ENCODE assay signal across 2 cellular contexts in genomic region chr22:35018995-35019394, GRCh38.
TF ChIP-seq lines count a peak whose summit lies in the region.

No MANE protein-coding gene starts in this region.

TF ChIP-seq in HEK293, 187 proteins besides CTCF, POLR2A, EP300 and RAD21 (continued from another document):
- TF ChIP-seq, protein P1, sequence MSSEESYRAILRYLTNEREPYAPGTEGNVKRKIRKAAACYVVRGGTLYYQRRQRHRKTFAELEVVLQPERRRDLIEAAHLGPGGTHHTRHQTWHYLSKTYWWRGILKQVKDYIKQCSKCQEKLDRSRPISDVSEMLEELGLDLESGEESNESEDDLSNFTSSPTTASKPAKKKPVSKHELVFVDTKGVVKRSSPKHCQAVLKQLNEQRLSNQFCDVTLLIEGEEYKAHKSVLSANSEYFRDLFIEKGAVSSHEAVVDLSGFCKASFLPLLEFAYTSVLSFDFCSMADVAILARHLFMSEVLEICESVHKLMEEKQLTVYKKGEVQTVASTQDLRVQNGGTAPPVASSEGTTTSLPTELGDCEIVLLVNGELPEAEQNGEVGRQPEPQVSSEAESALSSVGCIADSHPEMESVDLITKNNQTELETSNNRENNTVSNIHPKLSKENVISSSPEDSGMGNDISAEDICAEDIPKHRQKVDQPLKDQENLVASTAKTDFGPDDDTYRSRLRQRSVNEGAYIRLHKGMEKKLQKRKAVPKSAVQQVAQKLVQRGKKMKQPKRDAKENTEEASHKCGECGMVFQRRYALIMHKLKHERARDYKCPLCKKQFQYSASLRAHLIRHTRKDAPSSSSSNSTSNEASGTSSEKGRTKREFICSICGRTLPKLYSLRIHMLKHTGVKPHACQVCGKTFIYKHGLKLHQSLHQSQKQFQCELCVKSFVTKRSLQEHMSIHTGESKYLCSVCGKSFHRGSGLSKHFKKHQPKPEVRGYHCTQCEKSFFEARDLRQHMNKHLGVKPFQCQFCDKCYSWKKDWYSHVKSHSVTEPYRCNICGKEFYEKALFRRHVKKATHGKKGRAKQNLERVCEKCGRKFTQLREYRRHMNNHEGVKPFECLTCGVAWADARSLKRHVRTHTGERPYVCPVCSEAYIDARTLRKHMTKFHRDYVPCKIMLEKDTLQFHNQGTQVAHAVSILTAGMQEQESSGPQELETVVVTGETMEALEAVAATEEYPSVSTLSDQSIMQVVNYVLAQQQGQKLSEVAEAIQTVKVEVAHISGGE (tag by site-specific recombination; conservative IDR thresholded peaks at IDR 0.05; ENCODE audit: low read depth): peak; percentile 63

TF ChIP-seq in GM12878, 131 proteins besides CTCF, POLR2A, EP300 and RAD21 (continued from another document):
- no peak for TF ChIP-seq E2F8 (IDR thresholded peaks at IDR 0.05; ENCODE audit: low read depth, partially characterized antibody)
